ENCODE assay signal across 8 cellular contexts in the genomic region with DNA sequence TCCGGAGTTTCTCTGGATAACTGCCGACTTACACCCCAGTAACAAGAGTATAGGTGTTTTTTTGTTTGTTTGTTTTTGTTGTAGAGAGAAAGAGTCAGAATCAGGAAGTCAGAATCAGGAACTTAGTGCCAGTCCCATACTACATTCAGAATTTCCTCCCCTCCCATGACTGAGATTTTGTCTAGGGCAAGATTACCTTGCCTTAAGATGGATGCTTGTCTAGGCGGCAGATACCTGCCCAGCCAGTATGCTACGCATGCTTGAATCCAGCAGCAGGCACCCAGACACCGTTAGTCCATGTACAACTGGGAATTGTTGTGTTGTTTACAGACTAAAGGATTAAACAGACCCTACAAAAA. TPM values are rescaled to one million over a fixed set of nuclear protein-coding genes. Genes with fewer than 3 reads are reported as not detected.
DNase-seq lines count a peak whose midpoint lies in the region; ATAC-seq and TF ChIP-seq lines count a peak whose summit lies in the region.

No MANE protein-coding gene starts in this region.

- peak overlapping the region; percentile 92 for H3K27ac Mint-ChIP-seq in activated CD4-positive, alpha-beta T cell treated with anti-CD3 and anti-CD28 coated beads, Interleukin-2, amount 10 ng/mL, durations not matched to agents 24 days and 14 days

- ATAC-seq in mucosa of descending colon (peak; percentile 33), GM19467 (IDR thresholded peaks at IDR 0.05; ENCODE audit: unreplicated experiment) (no peak)

- H3K9me3 ChIP-seq in mucosa of descending colon = no peaks in the 10 kb centered on the region

- H3K4me1 Mint-ChIP-seq in activated CD4-positive, alpha-beta T cell treated with anti-CD3 and anti-CD28 coated beads, Interleukin-2, amount 10 ng/mL, durations not matched to agents 24 days and 14 days = peaks cover 82% of the 10 kb centered on the region

- no peak for DNase-seq in activated CD4-positive, alpha-beta T cell treated with anti-CD3 and anti-CD28 coated beads, Interleukin-2, amount 10 ng/mL, durations not matched to agents 24 days and 14 days
- DNase-seq in activated CD4-positive, alpha-beta T cell treated with anti-CD3 and anti-CD28 coated beads, Interleukin-2, amount 50 U/mL, for 48 hours = no peak
- DNase-seq in NOMO-1 treated with dmso at 0.1 percent for 144 hours (lab: John Stamatoyannopoulos, UW; ENCODE audit: unreplicated experiment) (peak; percentile 19), coronary artery (ENCODE audit: low spot score) (no peak), mucosa of descending colon (no peak), germinal center (ENCODE audit: low spot score) (no peak)
- no peak for DNase-seq in stimulated activated CD4-positive, alpha-beta T cell treated with anti-CD3 and anti-CD28 coated beads, Interleukin-2, amount 100 ng/mL, for 48 hours

- intact Hi-C loops in activated CD4-positive, alpha-beta T cell treated with anti-CD3 and anti-CD28 coated beads, Interleukin-2, amount 10 ng/mL, durations not matched to agents 24 days and 14 days (cut with micrococcal nuclease) = no loop called here
- intact Hi-C loops in mucosa of descending colon (cut with DNase I, micrococcal nuclease) = no loop called here

- peak overlapping the region; percentile 91 for H3K4me3 Mint-ChIP-seq in activated CD4-positive, alpha-beta T cell treated with anti-CD3 and anti-CD28 coated beads, Interleukin-2, amount 10 ng/mL, durations not matched to agents 24 days and 14 days

- H3K36me3 ChIP-seq in mucosa of descending colon (ENCODE audit: low read depth) = peaks cover 4% of the 10 kb centered on the region

- H3K27ac ChIP-seq in coronary artery = peak overlapping the region; percentile 57 to 75

- no peaks in the 10 kb centered on the region for H3K9me3 Mint-ChIP-seq in activated CD4-positive, alpha-beta T cell treated with anti-CD3 and anti-CD28 coated beads, Interleukin-2, amount 10 ng/mL, durations not matched to agents 24 days and 14 days

- peak overlapping the region; percentile 70 for H3K4me3 ChIP-seq in coronary artery
- H3K4me3 ChIP-seq in mucosa of descending colon = peak overlapping the region; percentile 9

- peaks cover 84% of the 10 kb centered on the region for H3K36me3 Mint-ChIP-seq in activated CD4-positive, alpha-beta T cell treated with anti-CD3 and anti-CD28 coated beads, Interleukin-2, amount 10 ng/mL, durations not matched to agents 24 days and 14 days (ENCODE audit: low read depth)

- TF ChIP-seq CTCF in coronary artery (IDR thresholded peaks at IDR 0.05) (no peak), mucosa of descending colon (IDR thresholded peaks at IDR 0.05) (no peak)

- H3K27me3 Mint-ChIP-seq in activated CD4-positive, alpha-beta T cell treated with anti-CD3 and anti-CD28 coated beads, Interleukin-2, amount 10 ng/mL, durations not matched to agents 24 days and 14 days = peaks cover 2% of the 10 kb centered on the region

- H3K4me1 ChIP-seq in mucosa of descending colon (ENCODE audit: low read depth) = peaks cover 19% of the 10 kb centered on the region

RNA-seq across cellular contexts. Expression of a gene that starts 6.1 kb away (rescaled TPM):
- total RNA-seq in activated CD4-positive, alpha-beta T cell treated with anti-CD3 and anti-CD28 coated beads, Interleukin-2, amount 10 ng/mL, durations not matched to agents 24 days and 14 days = 476 and 510 TPM in 2 replicates
- 100 to 1,000 TPM; 169 to 207 (median 175) TPM for total RNA-seq in mucosa of descending colon

RNA-seq across cellular contexts. Expression of a gene that starts 33.5 kb away (rescaled TPM):
- 0.51 and 0.97 TPM in 2 replicates for total RNA-seq in activated CD4-positive, alpha-beta T cell treated with anti-CD3 and anti-CD28 coated beads, Interleukin-2, amount 10 ng/mL, durations not matched to agents 24 days and 14 days
- under 1 TPM; 0.29 to 0.76 (median 0.39) TPM for total RNA-seq in mucosa of descending colon

RNA-seq across cellular contexts. Expression of a gene that starts 33.6 kb away (rescaled TPM):
- 13.1 and 15.3 TPM in 2 replicates for total RNA-seq in activated CD4-positive, alpha-beta T cell treated with anti-CD3 and anti-CD28 coated beads, Interleukin-2, amount 10 ng/mL, durations not matched to agents 24 days and 14 days
- 10 to 100 TPM; 19.6 to 31.8 (median 28.8) TPM for total RNA-seq in mucosa of descending colon
